In the genomic region with DNA sequence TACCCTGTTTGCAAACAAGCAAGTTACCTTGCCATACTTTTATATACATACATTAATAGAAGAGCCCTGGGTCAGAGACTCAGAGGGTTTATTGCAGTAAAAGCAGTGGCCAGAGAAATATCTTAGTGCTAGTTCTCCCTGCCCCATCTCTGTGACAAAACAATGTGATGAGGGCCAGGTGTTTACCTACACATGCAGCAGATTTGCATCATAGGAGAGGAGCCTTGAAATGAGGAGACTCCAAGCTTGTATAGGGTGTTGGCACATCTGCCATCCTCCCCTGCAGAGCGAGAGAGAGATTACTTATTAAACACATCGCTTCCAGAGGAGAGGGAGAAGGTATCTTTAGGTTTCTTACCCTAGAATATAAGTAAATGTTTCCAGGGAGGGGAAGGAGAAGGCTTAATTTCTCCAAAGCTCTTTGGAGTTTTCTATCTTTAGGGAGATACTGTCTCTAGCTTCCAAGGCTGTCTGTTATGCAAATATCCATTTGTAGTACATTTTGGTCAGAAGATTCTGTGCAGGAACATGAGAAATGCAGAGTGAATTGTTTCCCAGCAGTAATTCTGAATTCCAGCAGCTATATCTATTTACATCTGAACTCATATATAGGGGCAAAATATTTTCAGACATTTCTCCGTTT, we compare ENCODE assay signal across 25 cellular contexts.
"Had no signal": no experiment of that assay in that cellular context is flagged by ENCODE, and none has a peak within 500 bp of the region (broad histone marks: within the 10 kb centered on the region; RNA-seq: fewer than 3 reads in every experiment).

No MANE protein-coding gene starts in this region.

- H3K27me3 ChIP-seq: ascending aorta, tibial nerve, uterus had no signal

- FAIRE-seq: endometrium had no signal

- ATAC-seq: activated naive CD8-positive, alpha-beta T cell treated with anti-CD3 and anti-CD28 coated beads, Interleukin-2, amount 50 U/mL, for 24 hours; left ventricle myocardium superior; stimulated activated naive CD8-positive, alpha-beta T cell treated with anti-CD3 and anti-CD28 coated beads, Interleukin-15, Interleukin-2, amounts not matched to agents 100 U/mL and 50 U/mL, for 24 hours had no signal

- H3K27ac ChIP-seq: ascending aorta, coronary artery, uterus had no signal

- H3K36me3 Mint-ChIP-seq: activated naive CD4-positive, alpha-beta T cell treated with anti-CD3 and anti-CD28 coated beads, Interleukin-2, amount 10 ng/mL, durations not matched to agents 7 days and 5 days had no signal

- H3K27me3 Mint-ChIP-seq: activated naive CD4-positive, alpha-beta T cell treated with anti-CD3 and anti-CD28 coated beads, Interleukin-2, amount 10 ng/mL, durations not matched to agents 7 days and 5 days; activated naive CD8-positive, alpha-beta T cell treated with anti-CD3 and anti-CD28 coated beads, Interleukin-2, amount 50 U/mL, for 24 hours; memory B cell had no signal

- H3K9me3 ChIP-seq: uterus had no signal

- H3K4me1 ChIP-seq: ascending aorta, uterus had no signal

- DNase-seq: activated CD4-positive, alpha-beta T cell treated with anti-CD3 and anti-CD28 coated beads, Interleukin-2, amount 50 U/mL, for 1 hour; activated CD4-positive, CD25-positive, alpha-beta regulatory T cell treated with anti-CD3 and anti-CD28 coated beads, Interleukin-2, amount 50 U/mL, for 72 hours; activated CD8-positive, alpha-beta memory T cell treated with anti-CD3 and anti-CD28 coated beads for 24 hours; activated CD8-positive, alpha-beta memory T cell treated with anti-CD3 and anti-CD28 coated beads, Interleukin-2, amount 50 U/mL, for 48 hours; activated effector memory CD4-positive, alpha-beta T cell treated with Interleukin-2 at 50 U/mL for 16 hours; activated naive CD4-positive, alpha-beta T cell treated with anti-CD3 and anti-CD28 coated beads, Interleukin-2, amount 10 ng/mL, durations not matched to agents 7 days and 5 days; activated naive CD8-positive, alpha-beta T cell treated with anti-CD3 and anti-CD28 coated beads, Interleukin-2, amount 50 U/mL, for 24 hours; activated T-cell treated with anti-CD3 and anti-CD28 coated beads, Interleukin-2, amount 50 U/mL, for 48 hours; foreskin melanocyte; head of caudate nucleus; immature natural killer cell; left ventricle myocardium superior; occipital lobe; posterior cingulate gyrus; stimulated activated CD4-positive, alpha-beta T cell treated with anti-CD3 and anti-CD28 coated beads, Interleukin-12 subunit alpha, Interleukin-12 subunit beta, amount 100 ng/mL, for 4 hours; stimulated activated CD4-positive, alpha-beta T cell treated with anti-CD3 and anti-CD28 coated beads, Interleukin-1b, Interleukin-23, amount 100 ng/mL, for 48 hours; stimulated activated CD8-positive, alpha-beta memory T cell treated with anti-CD3 and anti-CD28 coated beads, Interleukin-4, amount 100 ng/mL, for 48 hours; stimulated activated naive CD8-positive, alpha-beta T cell treated with anti-CD3 and anti-CD28 coated beads, Interleukin-15, Interleukin-2, amounts not matched to agents 100 U/mL and 50 U/mL, for 24 hours; T-helper 9 cell; uterus had no signal

- H3K4me3 Mint-ChIP-seq: activated naive CD4-positive, alpha-beta T cell treated with anti-CD3 and anti-CD28 coated beads, Interleukin-2, amount 10 ng/mL, durations not matched to agents 7 days and 5 days; activated naive CD8-positive, alpha-beta T cell treated with anti-CD3 and anti-CD28 coated beads, Interleukin-2, amount 50 U/mL, for 24 hours; immature natural killer cell; memory B cell had no signal

- H3K27ac Mint-ChIP-seq: activated naive CD4-positive, alpha-beta T cell treated with anti-CD3 and anti-CD28 coated beads, Interleukin-2, amount 10 ng/mL, durations not matched to agents 7 days and 5 days; activated naive CD8-positive, alpha-beta T cell treated with anti-CD3 and anti-CD28 coated beads, Interleukin-2, amount 50 U/mL, for 24 hours; immature natural killer cell had no signal

- H3K9me3 Mint-ChIP-seq: activated naive CD4-positive, alpha-beta T cell treated with anti-CD3 and anti-CD28 coated beads, Interleukin-2, amount 10 ng/mL, durations not matched to agents 7 days and 5 days; immature natural killer cell had no signal
